In genomic region chr9:73813546-73813945, GRCh38 we compare ENCODE assay signal across 31 cellular contexts.
"Had no signal": no experiment of that assay in that cellular context is flagged by ENCODE, and none has a peak within 500 bp of the region (broad histone marks: within the 10 kb centered on the region; RNA-seq: fewer than 3 reads in every experiment).

No MANE protein-coding gene starts in this region.

- ATAC-seq: activated CD4-positive, alpha-beta T cell treated with anti-CD3 and anti-CD28 coated beads for 36 hours; activated CD4-positive, CD25-positive, alpha-beta regulatory T cell treated with anti-CD3 and anti-CD28 coated beads, Interleukin-2, amount 50 U/mL, for 24 hours; activated CD8-positive, alpha-beta memory T cell treated with anti-CD3 and anti-CD28 coated beads, Interleukin-2, amount 10 ng/mL, durations not matched to agents 7 days and 5 days; activated CD8-positive, alpha-beta T cell treated with anti-CD3 and anti-CD28 coated beads, Interleukin-2, amount 10 ng/mL, durations not matched to agents 7 days and 5 days; activated naive CD8-positive, alpha-beta T cell treated with anti-CD3 and anti-CD28 coated beads, Interleukin-2, amount 50 U/mL, for 24 hours; body of pancreas; WTC11 had no signal

- DNase-seq: activated CD4-positive, alpha-beta memory T cell treated with anti-CD3 and anti-CD28 coated beads, Interleukin-2, amount 10 ng/mL, durations not matched to agents 7 days and 5 days; activated CD4-positive, alpha-beta T cell treated with anti-CD3 and anti-CD28 coated beads for 1 hour; activated CD4-positive, alpha-beta T cell treated with anti-CD3 and anti-CD28 coated beads for 36 hours; activated CD4-positive, alpha-beta T cell treated with anti-CD3 and anti-CD28 coated beads for 48 hours; activated CD4-positive, alpha-beta T cell treated with anti-CD3 and anti-CD28 coated beads, Interleukin-2, amount 10 ng/mL, durations not matched to agents 7 days and 5 days; activated CD4-positive, alpha-beta T cell treated with anti-CD3 and anti-CD28 coated beads, Interleukin-2, amount 50 U/mL, for 48 hours; activated CD4-positive, CD25-positive, alpha-beta regulatory T cell; activated CD8-positive, alpha-beta memory T cell treated with anti-CD3 and anti-CD28 coated beads for 24 hours; activated CD8-positive, alpha-beta memory T cell treated with anti-CD3 and anti-CD28 coated beads, Interleukin-2, amount 10 ng/mL, durations not matched to agents 7 days and 5 days; activated CD8-positive, alpha-beta memory T cell treated with anti-CD3 and anti-CD28 coated beads, Interleukin-2, amount 50 U/mL, for 48 hours; activated CD8-positive, alpha-beta T cell treated with anti-CD3 and anti-CD28 coated beads, Interleukin-2, amount 10 ng/mL, durations not matched to agents 7 days and 5 days; activated effector memory CD4-positive, alpha-beta T cell treated with Interleukin-2 at 50 U/mL for 16 hours; activated gamma-delta T cell; activated naive CD4-positive, alpha-beta T cell treated with anti-CD3 and anti-CD28 coated beads, Interleukin-2, amount 10 ng/mL, durations not matched to agents 7 days and 5 days; activated naive CD4-positive, alpha-beta T cell treated with Interleukin-2 at 50 U/mL for 16 hours; activated naive CD8-positive, alpha-beta T cell treated with anti-CD3 and anti-CD28 coated beads, Interleukin-2, amount 10 ng/mL, durations not matched to agents 7 days and 5 days; activated naive CD8-positive, alpha-beta T cell treated with anti-CD3 and anti-CD28 coated beads, Interleukin-2, amount 50 U/mL, for 24 hours; activated T-cell treated with anti-CD3 and anti-CD28 coated beads, Interleukin-2, amount 50 U/mL, for 24 hours; activated T-cell treated with anti-CD3 and anti-CD28 coated beads, Interleukin-2, amount 50 U/mL, for 48 hours; adrenal gland; aorta; body of pancreas; brain microvascular endothelial cell; central memory CD4-positive, alpha-beta T cell; T-helper 1 cell; T-helper 2 cell; T-helper 9 cell; WERI-Rb-1 had no signal

- H3K27me3 ChIP-seq: adrenal gland, body of pancreas, brain microvascular endothelial cell, breast epithelium had no signal

- H3K9me3 ChIP-seq: adrenal gland, body of pancreas, breast epithelium had no signal

- H3K4me3 ChIP-seq: adrenal gland, body of pancreas, breast epithelium had no signal

- H3K36me3 ChIP-seq: adrenal gland, brain microvascular endothelial cell, breast epithelium, WERI-Rb-1 had no signal

- H3K4me1 ChIP-seq: adrenal gland, body of pancreas, breast epithelium had no signal
